In the genomic region with DNA sequence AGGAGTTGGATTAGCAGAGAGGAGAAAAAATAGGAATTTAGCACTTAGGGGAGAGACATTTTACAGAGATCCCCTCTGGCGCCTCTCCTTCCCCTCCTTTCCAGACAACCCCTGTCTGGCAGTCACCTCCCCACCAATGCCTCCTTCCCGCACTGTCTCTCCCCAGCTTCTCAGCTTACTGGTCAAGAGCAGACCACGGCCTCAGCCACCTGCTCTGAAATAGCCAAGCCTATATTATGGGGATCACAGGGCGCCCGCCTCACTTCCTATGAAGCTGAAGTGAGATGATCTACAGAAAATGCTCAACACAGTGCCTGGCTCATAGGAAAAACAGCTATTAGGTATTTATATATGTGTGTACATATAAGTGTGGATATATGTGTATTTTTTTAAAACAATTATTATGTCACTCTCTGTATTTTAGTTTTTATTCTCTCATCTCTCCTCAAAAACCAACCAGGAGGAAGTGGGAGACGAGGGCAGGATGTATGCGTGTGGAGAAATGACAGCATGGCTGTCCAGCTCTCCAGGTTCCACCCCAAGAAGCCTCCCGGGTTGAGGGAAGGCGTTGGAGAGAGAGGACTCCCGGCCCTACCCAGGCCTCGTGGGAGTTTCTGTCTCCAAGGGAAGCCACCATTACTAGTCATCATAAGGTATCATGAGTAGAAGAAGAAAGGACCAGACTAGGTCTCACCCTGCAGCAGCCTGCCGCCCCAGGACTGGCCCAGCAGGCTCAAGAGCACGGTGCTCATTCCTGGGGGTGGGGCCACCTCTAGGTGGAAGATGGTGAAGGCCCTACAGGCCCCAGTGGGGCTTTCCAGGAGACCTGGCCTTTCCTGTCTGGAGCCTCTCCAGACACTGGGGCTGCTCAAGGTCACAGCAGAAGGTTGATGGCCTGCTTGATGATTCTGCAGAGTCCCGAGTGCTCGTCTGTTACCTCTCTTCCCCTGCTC, we compare ENCODE assay signal across 11 cellular contexts. TPM values are rescaled to one million over a fixed set of nuclear protein-coding genes. Genes with fewer than 3 reads are reported as not detected.
DNase-seq lines count a peak whose midpoint lies in the region; ATAC-seq lines count a peak whose summit lies in the region.
"Had no signal": no experiment of that assay in that cellular context is flagged by ENCODE, and none has a peak within 500 bp of the region (broad histone marks: within the 10 kb centered on the region; RNA-seq: fewer than 3 reads in every experiment).

No MANE protein-coding gene starts in this region.

- H3K4me3 ChIP-seq in rectal smooth muscle tissue (ENCODE audit: low read length), result no peak overlapping the region
- H3K4me3 ChIP-seq: testis had no signal

- peak; percentile 54 for DNase-seq in DMS 273 treated with DMSO at 0.1 percent for 48 hours (lab: John Stamatoyannopoulos, UW)
- no peak for DNase-seq in DMS 273 (lab: John Stamatoyannopoulos, UW; ENCODE audit: unreplicated experiment)
- DNase-seq in NCI-H2196 (lab: John Stamatoyannopoulos, UW; ENCODE audit: unreplicated experiment), result peak; percentile 34
- no peak for DNase-seq in activated effector memory CD4-positive, alpha-beta T cell treated with anti-CD3 and anti-CD28 coated beads, Interleukin-2, amount 50 U/mL, for 16 hours
- DNase-seq in NCI-H82 treated with DMSO at 0.1 percent for 48 hours (lab: John Stamatoyannopoulos, UW; ENCODE audit: unreplicated experiment), result no peak
- no peak for DNase-seq in foreskin melanocyte
- DNase-seq: testis had no signal

- H3K27ac ChIP-seq in rectal smooth muscle tissue (ENCODE audit: low read depth, low read length), result peak overlapping the region; percentile 92
- H3K27ac ChIP-seq: 22Rv1, testis had no signal

- H3K27me3 ChIP-seq in rectal smooth muscle tissue (ENCODE audit: control insufficient read depth, insufficient read depth, low read length), result no peaks in the 10 kb centered on the region
- H3K27me3 ChIP-seq: testis had no signal

- H3K4me1 ChIP-seq in rectal smooth muscle tissue (ENCODE audit: control insufficient read depth, insufficient read depth, low read length), result peaks cover 85% of the 10 kb centered on the region

- H3K9ac ChIP-seq in rectal smooth muscle tissue (ENCODE audit: low read length), result no peak overlapping the region

- peak; percentile 59 for ATAC-seq in esophagus mucosa

- H3K36me3 ChIP-seq in rectal smooth muscle tissue (ENCODE audit: control insufficient read depth, insufficient read depth, low read length), result peaks cover 43% of the 10 kb centered on the region

RNA-seq across cellular contexts. Expression of gene MAP3K14, which starts 27.2 kb away (rescaled TPM):
- 6.3 TPM for total RNA-seq in esophagus mucosa

RNA-seq across cellular contexts. Expression of gene SPATA32, which starts 27.7 kb away (rescaled TPM):
- total RNA-seq in esophagus mucosa, result 0.24 TPM
- total RNA-seq: Daoy had no signal

Comparison
In these comparisons a context has a peak if more than half of its experiments do, and no peak if none do; other contexts are left out.
1. DNase-seq: peak in DMS 273 treated with DMSO at 0.1 percent for 48 hours (single experiment) and NCI-H2196 (single experiment); none in DMS 273 (single experiment), activated effector memory CD4-positive, alpha-beta T cell treated with anti-CD3 and anti-CD28 coated beads, Interleukin-2, amount 50 U/mL, for 16 hours (single experiment), NCI-H82 treated with DMSO at 0.1 percent for 48 hours (single experiment) and foreskin melanocyte (single experiment).